8 cellular contexts compared by ENCODE assay signal in the genomic region with DNA sequence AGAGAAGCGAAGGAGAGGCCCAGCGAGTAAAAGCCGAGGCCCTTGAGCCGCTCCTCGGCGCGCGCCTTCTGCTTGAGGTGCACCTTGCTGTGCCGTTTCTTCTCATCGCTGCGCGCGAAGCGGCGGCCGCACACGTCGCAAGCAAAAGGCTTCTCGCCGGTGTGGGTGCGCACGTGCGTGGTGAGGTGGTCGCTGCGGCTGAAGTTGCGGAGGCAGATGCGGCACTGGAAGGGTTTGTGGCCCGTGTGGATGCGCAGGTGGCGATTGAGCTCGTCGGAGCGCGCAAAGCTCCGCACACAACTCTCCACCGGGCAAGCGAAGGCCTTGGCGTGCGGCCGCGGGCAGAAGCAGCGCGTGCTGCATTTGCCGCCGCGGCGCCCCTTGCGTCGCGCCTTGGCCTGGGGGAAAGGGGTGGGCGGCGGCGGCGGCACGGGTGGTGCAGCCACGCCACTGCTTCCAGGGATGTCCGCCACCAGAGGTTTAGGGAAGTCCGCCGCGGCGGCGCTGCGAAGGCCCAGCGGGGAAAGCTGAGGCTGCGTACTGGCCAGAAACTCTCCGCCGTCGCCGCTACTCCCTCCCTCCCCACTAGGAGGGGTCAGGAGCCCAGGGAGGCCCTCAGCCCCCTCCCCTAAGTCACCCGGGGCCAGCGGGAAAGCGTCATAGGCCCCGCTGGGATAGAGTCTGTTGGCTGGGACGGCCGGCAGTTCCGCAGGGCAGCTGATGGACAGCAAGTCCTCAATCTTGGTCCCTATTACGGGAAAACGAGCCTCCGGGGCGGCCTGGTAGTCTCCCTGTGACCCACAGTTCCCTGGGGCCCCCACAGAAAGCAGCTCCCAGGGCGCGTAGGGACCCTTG. TPM values are rescaled to one million over a fixed set of nuclear protein-coding genes. Genes with fewer than 3 reads are reported as not detected.
DNase-seq lines count a peak whose midpoint lies in the region; TF ChIP-seq lines count a peak whose summit lies in the region.

No MANE protein-coding gene starts in this region.

- 1% methylated on average over 82 of the region's 82 CpGs for WGBS in urinary bladder

- DNase-seq in stimulated activated CD4-positive, alpha-beta T cell treated with anti-CD3 and anti-CD28 coated beads, Interleukin-15, amount 100 ng/mL, for 24 hours = peak; percentile 18
- no peak for DNase-seq in stimulated activated CD4-positive, alpha-beta T cell treated with anti-CD3 and anti-CD28 coated beads, Interleukin-2, amount 100 ng/mL, for 48 hours
- DNase-seq in activated CD4-positive, alpha-beta T cell treated with anti-CD3 and anti-CD28 coated beads, Interleukin-2, amount 50 U/mL, for 1 hour = peak; percentile 33
- DNase-seq in RPMI8226 (no peak), GM10248 (ENCODE audit: extremely low spot score) (no peak)
- no peak for DNase-seq in NK-92 treated with Interleukin-12 subunit alpha and Interleukin-12 subunit beta, amount 100 ng/mL, for 24 hours (lab: John Stamatoyannopoulos, UW)

- POLR2A ChIA-PET in GM10248 (lab: Yijun Ruan, JAX) = no interaction called here

- no peak overlapping the region for H3K27ac ChIP-seq in urinary bladder (ENCODE audit: low read depth)

- CTCF ChIA-PET in GM10248 (lab: Yijun Ruan, JAX) = interaction anchor here (0.9 to 4.6 kb wide), 12 partner anchors 11 to 115 kb away, joined by 3 to 35 read pairs (median 14); no protein-coding TSS in a partner anchor

- no peak for TF ChIP-seq CTCF in GM10248 (IDR thresholded peaks at IDR 0.05; ENCODE audit: control extremely low read depth, extremely low read depth, low read depth, missing control alignments)

- no peaks in the 10 kb centered on the region for H3K9me3 ChIP-seq in iPS-18c (ENCODE audit: control insufficient read depth, insufficient read depth, low read length)

- no peaks in the 10 kb centered on the region for H3K36me3 ChIP-seq in urinary bladder (ENCODE audit: insufficient read depth)

- H3K4me1 ChIP-seq in urinary bladder (ENCODE audit: insufficient read depth) = peaks cover 2% of the 10 kb centered on the region

- H3K4me3 ChIP-seq in iPS-18c (ENCODE audit: insufficient read depth, low read depth, low read length) = peak overlapping the region; percentile 47
- peak overlapping the region; percentile 19 for H3K4me3 ChIP-seq in urinary bladder (ENCODE audit: low read depth, low read length)

RNA-seq across cellular contexts. Expression of a gene that starts 1.7 kb away (rescaled TPM):
- total RNA-seq in urinary bladder = not detected
- 0.05 TPM for polyA plus RNA-seq in urinary bladder

RNA-seq across cellular contexts. Expression of a gene that starts 7.4 kb away (rescaled TPM):
- 0.32 TPM for total RNA-seq in urinary bladder
- 1.0 TPM for polyA plus RNA-seq in urinary bladder

RNA-seq across cellular contexts. Expression of a gene that starts 57.6 kb away (rescaled TPM):
- total RNA-seq in urinary bladder = 117 TPM
- polyA plus RNA-seq in urinary bladder = 178 TPM

RNA-seq across cellular contexts. Expression of a gene that starts 58.6 kb away (rescaled TPM):
- total RNA-seq in urinary bladder = 13.0 TPM
- polyA plus RNA-seq in urinary bladder = 35.2 TPM

Comparison
In these comparisons a context has a peak if more than half of its experiments do, and no peak if none do; other contexts are left out.
1. DNase-seq: peak in stimulated activated CD4-positive, alpha-beta T cell treated with anti-CD3 and anti-CD28 coated beads, Interleukin-15, amount 100 ng/mL, for 24 hours (single experiment) and activated CD4-positive, alpha-beta T cell treated with anti-CD3 and anti-CD28 coated beads, Interleukin-2, amount 50 U/mL, for 1 hour (single experiment); none in stimulated activated CD4-positive, alpha-beta T cell treated with anti-CD3 and anti-CD28 coated beads, Interleukin-2, amount 100 ng/mL, for 48 hours (0 of 2), RPMI8226 (single experiment), NK-92 treated with Interleukin-12 subunit alpha and Interleukin-12 subunit beta, amount 100 ng/mL, for 24 hours (single experiment) and GM10248 (single experiment).